13 cellular contexts compared by ENCODE assay signal in genomic region chr10:121063744-121064143, GRCh38.
DNase-seq lines count a peak whose midpoint lies in the region; ATAC-seq, FAIRE-seq and TF ChIP-seq lines count a peak whose summit lies in the region.
"Had no signal": no experiment of that assay in that cellular context is flagged by ENCODE, and none has a peak within 500 bp of the region (broad histone marks: within the 10 kb centered on the region; RNA-seq: fewer than 3 reads in every experiment).

No MANE protein-coding gene starts in this region.

- CTCF ChIA-PET in naive thymus-derived CD4-positive, alpha-beta T cell (lab: Charles Lee): no interaction called here

- no peaks in the 10 kb centered on the region for H3K36me3 Mint-ChIP-seq in type B pancreatic cell
- H3K36me3 Mint-ChIP-seq in naive thymus-derived CD4-positive, alpha-beta T cell: no peaks in the 10 kb centered on the region

- no peaks in the 10 kb centered on the region for H3K27me3 Mint-ChIP-seq in type B pancreatic cell
- peaks cover 0 to 10% (median 5%) of the 10 kb centered on the region in 5 donors for H3K27me3 Mint-ChIP-seq in naive thymus-derived CD4-positive, alpha-beta T cell

- H3K36me3 ChIP-seq in bronchial epithelial cell (ENCODE audit: control insufficient read depth, insufficient read depth, low read length) (no peaks in the 10 kb centered on the region), liver (ENCODE audit: control insufficient read depth in 4 of 4, insufficient read depth in 3 of 4, low read depth in 1 of 4, low read length in 3 of 4) (no peaks in the 10 kb centered on the region)
- H3K36me3 ChIP-seq in naive thymus-derived CD4-positive, alpha-beta T cell (ENCODE audit: control insufficient read depth in 2 of 3, insufficient read depth in 3 of 3, low read length in 3 of 3): no peaks in the 10 kb centered on the region
- H3K36me3 ChIP-seq: BLaER1 had no signal

- no peak for ATAC-seq in naive thymus-derived CD4-positive, alpha-beta T cell

- intact Hi-C loops in naive thymus-derived CD4-positive, alpha-beta T cell (cut with micrococcal nuclease): no loop called here

- H3K9me3 ChIP-seq in liver (ENCODE audit: control insufficient read depth in 4 of 4, low read length in 3 of 4): no peaks in the 10 kb centered on the region
- no peaks in the 10 kb centered on the region for H3K9me3 ChIP-seq in naive thymus-derived CD4-positive, alpha-beta T cell (ENCODE audit: control insufficient read depth in 2 of 3, low read length in 3 of 3)
- H3K9me3 ChIP-seq: BLaER1 had no signal

- H3K4me3 ChIP-seq in bronchial epithelial cell (ENCODE audit: low read depth, low read length) (no peak overlapping the region), liver (ENCODE audit: low read depth in 1 of 3, low read length in 3 of 3) (no peak overlapping the region)
- no peak overlapping the region for H3K4me3 ChIP-seq in naive thymus-derived CD4-positive, alpha-beta T cell (ENCODE audit: low read length)
- H3K4me3 ChIP-seq: BLaER1 had no signal

- POLR2A ChIA-PET in naive thymus-derived CD4-positive, alpha-beta T cell (lab: Charles Lee): no interaction called here

- no peak overlapping the region for H3K27ac ChIP-seq in liver (ENCODE audit: low read depth in 1 of 2, low read length in 2 of 2)
- H3K27ac ChIP-seq in naive thymus-derived CD4-positive, alpha-beta T cell (ENCODE audit: low read depth, low read length): no peak overlapping the region
- H3K27ac ChIP-seq: BLaER1 had no signal

- peak; percentile 94 for FAIRE-seq in bronchial epithelial cell (lab: Jason Lieb, UNC)

- DNase-seq in NCI-H82 (lab: John Stamatoyannopoulos, UW): peak; percentile 27
- DNase-seq in NCI-H82 treated with DMSO at 0.1 percent for 48 hours (lab: John Stamatoyannopoulos, UW; ENCODE audit: unreplicated experiment): no peak
- no peak for DNase-seq in bronchial epithelial cell (ENCODE audit: low read depth)
- DNase-seq in type B pancreatic cell (ENCODE audit: extremely low spot score, unreplicated experiment): no peak
- DNase-seq in NCI-H1092 (lab: John Stamatoyannopoulos, UW): no peak
- DNase-seq in NCI-H1092 treated with DMSO at 0.1 percent for 48 hours (lab: John Stamatoyannopoulos, UW): no peak
- no peak for DNase-seq in naive thymus-derived CD4-positive, alpha-beta T cell
- DNase-seq: 8988T, H9, NCI-H1436 treated with DMSO at 0.1 percent for 48 hours, NCI-H2227 treated with DMSO at 0.1 percent for 48 hours had no signal

- H3K27ac Mint-ChIP-seq in type B pancreatic cell: peak overlapping the region; percentile 11
- no peak overlapping the region for H3K27ac Mint-ChIP-seq in naive thymus-derived CD4-positive, alpha-beta T cell
- H3K27ac Mint-ChIP-seq: H9 had no signal

- H3K27me3 ChIP-seq in bronchial epithelial cell (ENCODE audit: control insufficient read depth, insufficient read depth, low read length) (no peaks in the 10 kb centered on the region), liver (ENCODE audit: control insufficient read depth in 4 of 4, insufficient read depth in 4 of 4, low read length in 3 of 4) (no peaks in the 10 kb centered on the region)
- H3K27me3 ChIP-seq in naive thymus-derived CD4-positive, alpha-beta T cell (ENCODE audit: control insufficient read depth in 2 of 2, insufficient read depth in 2 of 2, low read length in 2 of 2): no peaks in the 10 kb centered on the region
- H3K27me3 ChIP-seq: BLaER1 had no signal

- peak; percentile 11 to 55 for TF ChIP-seq RAD21 in liver (IDR thresholded peaks at IDR 0.05)

- H3K4me1 Mint-ChIP-seq in type B pancreatic cell (ENCODE audit: unreplicated experiment): peaks cover 20% of the 10 kb centered on the region
- H3K4me1 Mint-ChIP-seq in naive thymus-derived CD4-positive, alpha-beta T cell: peaks cover 0 to 2% (median 0%) of the 10 kb centered on the region in 7 donors

- peaks cover 0 to 5% (median 2%) of the 10 kb centered on the region in 4 donors for H3K4me1 ChIP-seq in liver (ENCODE audit: control insufficient read depth in 4 of 4, insufficient read depth in 4 of 4, low read length in 3 of 4)
- no peaks in the 10 kb centered on the region for H3K4me1 ChIP-seq in naive thymus-derived CD4-positive, alpha-beta T cell (ENCODE audit: control insufficient read depth in 2 of 2, insufficient read depth in 2 of 2, low read length in 2 of 2)

- no peaks in the 10 kb centered on the region for H3K9me3 Mint-ChIP-seq in type B pancreatic cell
- H3K9me3 Mint-ChIP-seq in naive thymus-derived CD4-positive, alpha-beta T cell: peaks cover 0 to 8% (median 0%) of the 10 kb centered on the region in 11 donors
- H3K9me3 Mint-ChIP-seq: H9 had no signal

- 18% methylated on average over 8 of the region's 8 CpGs for WGBS in liver

- no peak overlapping the region for H3K4me3 Mint-ChIP-seq in type B pancreatic cell
- H3K4me3 Mint-ChIP-seq in naive thymus-derived CD4-positive, alpha-beta T cell: no peak overlapping the region
- H3K4me3 Mint-ChIP-seq: H9 had no signal

- H3K9ac ChIP-seq in liver (ENCODE audit: low read depth in 1 of 2, low read length in 2 of 2): no peak overlapping the region
- H3K9ac ChIP-seq: BLaER1 had no signal

- TF ChIP-seq CTCF in bronchial epithelial cell (IDR thresholded peaks at IDR 0.05; ENCODE audit: insufficient read depth, low read length, severe bottlenecking) (no peak), liver (IDR thresholded peaks at IDR 0.05; ENCODE audit: low read depth, low read length, missing input control) (no peak), type B pancreatic cell (conservative IDR thresholded peaks at IDR 0.05) (no peak)

TF ChIP-seq in liver, 16 proteins besides CTCF, POLR2A, EP300 and RAD21:
- no peak for TF ChIP-seq TAF1 (conservative IDR thresholded peaks at IDR 0.05)
- peak; percentile 92 for TF ChIP-seq NR2F2 (IDR thresholded peaks at IDR 0.05)
- no peak for TF ChIP-seq JUND (IDR thresholded peaks at IDR 0.05)
- TF ChIP-seq REST (IDR thresholded peaks at IDR 0.05): peak; percentile 75
- peak; percentile 77 for TF ChIP-seq HNF4A (conservative IDR thresholded peaks at IDR 0.05)
- TF ChIP-seq EGR1 (IDR thresholded peaks at IDR 0.05; ENCODE audit: low read depth in 2 of 2): no peak
- TF ChIP-seq FOXA1 (IDR thresholded peaks at IDR 0.05): peak; percentile 56
- peak; percentile 90 for TF ChIP-seq FOXA2 (IDR thresholded peaks at IDR 0.05)
- peak; percentile 57 for TF ChIP-seq HNF4G (IDR thresholded peaks at IDR 0.05)
- TF ChIP-seq ATF3 (IDR thresholded peaks at IDR 0.05): peak; percentile 40
- peak; percentile 13 to 34 for TF ChIP-seq RXRA (IDR thresholded peaks at IDR 0.05)
- TF ChIP-seq GABPA (IDR thresholded peaks at IDR 0.05 in 1 of 2, conservative IDR thresholded peaks at IDR 0.05 in 1 of 2): no peak
- peak; percentile 22 for TF ChIP-seq SP1 (IDR thresholded peaks at IDR 0.05)
- no peak for TF ChIP-seq ZBTB33 (IDR thresholded peaks at IDR 0.05)
- no peak for TF ChIP-seq MAX (IDR thresholded peaks at IDR 0.05)
- TF ChIP-seq YY1 (IDR thresholded peaks at IDR 0.05): no peak
